Comparison of ENCODE assay signal across 17 cellular contexts in genomic region chr14:94671870-94672444, GRCh38. TPM values are rescaled to one million over a fixed set of nuclear protein-coding genes. Genes with fewer than 3 reads are reported as not detected.
A peak's percentile ranks its signal among the peaks of the same experiment; 100 is the strongest.
DNase-seq lines count a peak whose midpoint lies in the region; ATAC-seq and TF ChIP-seq lines count a peak whose summit lies in the region.
"Had no signal": no experiment of that assay in that cellular context is flagged by ENCODE, and none has a peak within 500 bp of the region (broad histone marks: within the 10 kb centered on the region; RNA-seq: fewer than 3 reads in every experiment).

No MANE protein-coding gene starts in this region.

- H3K27me3 Mint-ChIP-seq in activated naive CD4-positive, alpha-beta T cell treated with anti-CD3 and anti-CD28 coated beads for 36 hours (ENCODE audit: low read depth), result peaks cover 11% of the 10 kb centered on the region

- 44 to 57% methylated on average over 7 of the region's 7 CpGs for WGBS in heart right ventricle, 2 donors
- 63% methylated on average over 7 of the region's 7 CpGs for WGBS in liver

- H3K36me3 Mint-ChIP-seq in activated naive CD4-positive, alpha-beta T cell treated with anti-CD3 and anti-CD28 coated beads for 36 hours (ENCODE audit: low read depth), result no peaks in the 10 kb centered on the region
- H3K36me3 Mint-ChIP-seq: naive thymus-derived CD8-positive, alpha-beta T cell had no signal

- no peaks in the 10 kb centered on the region for H3K9me3 Mint-ChIP-seq in activated naive CD4-positive, alpha-beta T cell treated with anti-CD3 and anti-CD28 coated beads for 36 hours
- H3K9me3 Mint-ChIP-seq: activated T-cell treated with anti-CD3 and anti-CD28 coated beads, Interleukin-2, amount 50 U/mL, for 4 hours; naive thymus-derived CD8-positive, alpha-beta T cell; T-helper 1 cell treated with Interleukin-12 subunit alpha and Interleukin-12 subunit beta and Interleukin-4 antibody, amounts not matched to agents 30 μg/mL and 1 μg/mL, for 36 hours had no signal

- TF ChIP-seq RAD21 in liver (IDR thresholded peaks at IDR 0.05), result peak in 1 of 2 donors; percentile 13

- H3K4me1 ChIP-seq in heart right ventricle (no peaks in the 10 kb centered on the region), liver (ENCODE audit: control insufficient read depth in 4 of 4, insufficient read depth in 4 of 4, low read length in 3 of 4) (peaks cover 0 to 13% (median 12%) of the 10 kb centered on the region in 4 donors)
- H3K4me1 ChIP-seq: colonic mucosa, left lung had no signal

- ATAC-seq in heart right ventricle (no peak), SK-N-SH treated with all-trans-retinoic acid at 6 μM for 48 hours (no peak), GM19395 (IDR thresholded peaks at IDR 0.05; ENCODE audit: unreplicated experiment) (no peak)
- ATAC-seq: activated CD4-positive, alpha-beta T cell treated with anti-CD3 and anti-CD28 coated beads for 36 hours; activated T-cell treated with anti-CD3 and anti-CD28 coated beads, Interleukin-2, amount 50 U/mL, for 4 hours; left lung; naive thymus-derived CD8-positive, alpha-beta T cell had no signal

- H3K27ac ChIP-seq in heart right ventricle (no peak overlapping the region), liver (ENCODE audit: low read depth in 1 of 2, low read length in 2 of 2) (no peak overlapping the region)
- H3K27ac ChIP-seq: colonic mucosa, HL-60, left lung, thoracic aorta had no signal

- CTCF ChIA-PET in activated naive CD4-positive, alpha-beta T cell treated with anti-CD3 and anti-CD28 coated beads for 36 hours (lab: Charles Lee), result interaction anchor here (0.9 kb wide), 1 partner anchor 17 kb away, joined by 3 read pairs; no protein-coding TSS in a partner anchor

- peak in 3 of 9 donors; percentile 6 to 15 (median 15) for TF ChIP-seq CTCF in heart right ventricle (IDR thresholded peaks at IDR 0.05)
- TF ChIP-seq CTCF in astrocyte of the spinal cord (IDR thresholded peaks at IDR 0.05; ENCODE audit: low read depth, low read length), result peak; percentile 61
- peak; percentile 17 for TF ChIP-seq CTCF in liver (IDR thresholded peaks at IDR 0.05; ENCODE audit: low read depth, low read length, missing input control)

- in situ Hi-C loops in astrocyte of the spinal cord (cut with HindIII; ENCODE audit: low sequenced_read_pairs), result no loop called here

- no peaks in the 10 kb centered on the region for H3K4me1 Mint-ChIP-seq in activated naive CD4-positive, alpha-beta T cell treated with anti-CD3 and anti-CD28 coated beads for 36 hours (ENCODE audit: low read depth)
- H3K4me1 Mint-ChIP-seq: activated CD4-positive, alpha-beta T cell treated with anti-CD3 and anti-CD28 coated beads for 36 hours; naive thymus-derived CD8-positive, alpha-beta T cell had no signal

- H3K9ac ChIP-seq in liver (ENCODE audit: low read depth in 1 of 2, low read length in 2 of 2), result no peak overlapping the region

- H3K4me3 Mint-ChIP-seq in activated naive CD4-positive, alpha-beta T cell treated with anti-CD3 and anti-CD28 coated beads for 36 hours, result no peak overlapping the region
- H3K4me3 Mint-ChIP-seq: activated CD4-positive, alpha-beta T cell treated with anti-CD3 and anti-CD28 coated beads for 36 hours; activated T-cell treated with anti-CD3 and anti-CD28 coated beads, Interleukin-2, amount 50 U/mL, for 4 hours; naive thymus-derived CD8-positive, alpha-beta T cell; T-helper 1 cell treated with Interleukin-12 subunit alpha and Interleukin-12 subunit beta and Interleukin-4 antibody, amounts not matched to agents 30 μg/mL and 1 μg/mL, for 36 hours had no signal

- H3K27ac Mint-ChIP-seq in activated naive CD4-positive, alpha-beta T cell treated with anti-CD3 and anti-CD28 coated beads for 36 hours, result no peak overlapping the region
- H3K27ac Mint-ChIP-seq: activated CD4-positive, alpha-beta T cell treated with anti-CD3 and anti-CD28 coated beads for 36 hours; naive thymus-derived CD8-positive, alpha-beta T cell; T-helper 1 cell treated with Interleukin-12 subunit alpha and Interleukin-12 subunit beta and Interleukin-4 antibody, amounts not matched to agents 30 μg/mL and 1 μg/mL, for 36 hours had no signal

- DNase-seq in cardiac septum (ENCODE audit: low spot score), result peak; percentile 67
- DNase-seq in heart right ventricle, result no peak
- DNase-seq in astrocyte of the spinal cord (ENCODE audit: low read depth, low spot score), result peak; percentile 36
- DNase-seq in NCI-H128 (lab: John Stamatoyannopoulos, UW; ENCODE audit: unreplicated experiment), result no peak
- DNase-seq in activated naive CD4-positive, alpha-beta T cell treated with anti-CD3 and anti-CD28 coated beads for 36 hours, result no peak
- DNase-seq: activated CD4-positive, alpha-beta T cell treated with anti-CD3 and anti-CD28 coated beads for 36 hours; activated T-cell treated with anti-CD3 and anti-CD28 coated beads, Interleukin-2, amount 50 U/mL, for 4 hours; colonic mucosa; naive thymus-derived CD8-positive, alpha-beta T cell; NCI-H1436 treated with DMSO at 0.1 percent for 48 hours had no signal

- H3K27me3 ChIP-seq in heart right ventricle, result peaks cover 0 to 40% (median 17%) of the 10 kb centered on the region in 7 donors
- no peaks in the 10 kb centered on the region for H3K27me3 ChIP-seq in liver (ENCODE audit: control insufficient read depth in 4 of 4, insufficient read depth in 4 of 4, low read length in 3 of 4)
- H3K27me3 ChIP-seq: colonic mucosa, left lung had no signal

- H3K36me3 ChIP-seq in heart right ventricle, result no peaks in the 10 kb centered on the region
- H3K36me3 ChIP-seq in liver (ENCODE audit: control insufficient read depth in 4 of 4, insufficient read depth in 3 of 4, low read depth in 1 of 4, low read length in 3 of 4), result no peaks in the 10 kb centered on the region
- H3K36me3 ChIP-seq: colonic mucosa, left lung, thoracic aorta had no signal

- H3K9me3 ChIP-seq in heart right ventricle (no peaks in the 10 kb centered on the region), liver (ENCODE audit: control insufficient read depth in 4 of 4, low read length in 3 of 4) (no peaks in the 10 kb centered on the region)
- H3K9me3 ChIP-seq: colonic mucosa, left lung, thoracic aorta had no signal

- intact Hi-C loops in cardiac septum (cut with DNase I) (no loop called here), heart right ventricle (cut with DNase I) (no loop called here)
- intact Hi-C loops in activated naive CD4-positive, alpha-beta T cell treated with anti-CD3 and anti-CD28 coated beads for 36 hours (cut with micrococcal nuclease), result no loop called here

- H3K4me3 ChIP-seq in heart right ventricle (no peak overlapping the region), astrocyte of the spinal cord (ENCODE audit: low read depth, low read length) (no peak overlapping the region), liver (ENCODE audit: low read depth in 1 of 3, low read length in 3 of 3) (no peak overlapping the region)
- H3K4me3 ChIP-seq: colonic mucosa, left lung, thoracic aorta had no signal

TF ChIP-seq in liver, 16 proteins besides CTCF, POLR2A, EP300 and RAD21:
- TF ChIP-seq TAF1 (conservative IDR thresholded peaks at IDR 0.05) (no peak), HNF4A (conservative IDR thresholded peaks at IDR 0.05) (peak in 1 of 2 donors; percentile 67), NR2F2 (IDR thresholded peaks at IDR 0.05) (no peak), FOXA1 (IDR thresholded peaks at IDR 0.05) (no peak), RXRA (IDR thresholded peaks at IDR 0.05) (peak in 1 of 2 donors; percentile 42)
TF ChIP-seq in liver: peak in this region for 2.

TF ChIP-seq in SK-N-SH treated with all-trans-retinoic acid at 6 μM for 48 hours, 23 proteins besides CTCF, POLR2A, EP300 and RAD21 (continues in another document):
- TF ChIP-seq TCF4 (CRISPR knock-in tag; IDR thresholded peaks at IDR 0.05; ENCODE audit: borderline replicate concordance) (no peak), ARNTL (CRISPR knock-in tag; IDR thresholded peaks at IDR 0.05; ENCODE audit: borderline replicate concordance, low read depth) (no peak), TOX (CRISPR knock-in tag; IDR thresholded peaks at IDR 0.05; ENCODE audit: borderline replicate concordance) (no peak), CREB5 (CRISPR knock-in tag; IDR thresholded peaks at IDR 0.05; ENCODE audit: low read depth) (no peak), GLIS3 (CRISPR knock-in tag; IDR thresholded peaks at IDR 0.05) (no peak), CSDC2 (CRISPR knock-in tag; IDR thresholded peaks at IDR 0.05) (no peak), OSR1 (CRISPR knock-in tag; IDR thresholded peaks at IDR 0.05) (no peak), SNAI2 (CRISPR knock-in tag; IDR thresholded peaks at IDR 0.05) (no peak), PPARA (CRISPR knock-in tag; IDR thresholded peaks at IDR 0.05; ENCODE audit: borderline replicate concordance) (no peak), ZNF565 (CRISPR knock-in tag; conservative IDR thresholded peaks at IDR 0.05; ENCODE audit: low read depth) (no peak), RARB (CRISPR knock-in tag; IDR thresholded peaks at IDR 0.05) (no peak)
- TF ChIP-seq, protein P1, sequence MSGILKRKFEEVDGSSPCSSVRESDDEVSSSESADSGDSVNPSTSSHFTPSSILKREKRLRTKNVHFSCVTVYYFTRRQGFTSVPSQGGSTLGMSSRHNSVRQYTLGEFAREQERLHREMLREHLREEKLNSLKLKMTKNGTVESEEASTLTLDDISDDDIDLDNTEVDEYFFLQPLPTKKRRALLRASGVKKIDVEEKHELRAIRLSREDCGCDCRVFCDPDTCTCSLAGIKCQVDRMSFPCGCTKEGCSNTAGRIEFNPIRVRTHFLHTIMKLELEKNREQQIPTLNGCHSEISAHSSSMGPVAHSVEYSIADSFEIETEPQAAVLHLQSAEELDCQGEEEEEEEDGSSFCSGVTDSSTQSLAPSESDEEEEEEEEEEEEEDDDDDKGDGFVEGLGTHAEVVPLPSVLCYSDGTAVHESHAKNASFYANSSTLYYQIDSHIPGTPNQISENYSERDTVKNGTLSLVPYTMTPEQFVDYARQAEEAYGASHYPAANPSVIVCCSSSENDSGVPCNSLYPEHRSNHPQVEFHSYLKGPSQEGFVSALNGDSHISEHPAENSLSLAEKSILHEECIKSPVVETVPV (CRISPR knock-in tag; IDR thresholded peaks at IDR 0.05), result no peak

RNA-seq across cellular contexts. Expression of gene SERPINA3, which starts 59.8 kb away (rescaled TPM):
- total RNA-seq in cardiac septum (24.5 TPM), heart right ventricle (100 to 1,000 TPM in 1 of 10 donors, 10 to 100 TPM in 3, 1 to 10 TPM in 6; 1.0 to 163 (median 6.3) TPM), liver (over 10,000 TPM in 1 of 2 donors, 1,000 to 10,000 TPM in 1; 2,087 to 17,984 TPM)
- polyA plus RNA-seq in heart right ventricle (100 to 1,000 TPM in 1 of 2 donors, 10 to 100 TPM in 1; 28.2 to 408 TPM), liver (over 10,000 TPM; 11,518 to 14,500 TPM)
- not detected for total RNA-seq in activated naive CD4-positive, alpha-beta T cell treated with anti-CD3 and anti-CD28 coated beads for 36 hours
- total RNA-seq: activated CD4-positive, alpha-beta T cell treated with anti-CD3 and anti-CD28 coated beads for 36 hours; naive thymus-derived CD8-positive, alpha-beta T cell had no signal
- polyA plus RNA-seq: naive thymus-derived CD8-positive, alpha-beta T cell had no signal

Comparison
In these comparisons a context has a peak if more than half of its experiments do, and no peak if none do; other contexts are left out.
1. DNase-seq: peak in cardiac septum (single experiment) and astrocyte of the spinal cord (single experiment); none in heart right ventricle (0 of 2), NCI-H128 (single experiment) and activated naive CD4-positive, alpha-beta T cell treated with anti-CD3 and anti-CD28 coated beads for 36 hours (single experiment).
2. RNA of gene SERPINA3, which starts 59.8 kb away (total RNA-seq): 2,087 to 17,984 TPM in liver; 24.5 TPM in cardiac septum (single experiment), 1.0 to 163 TPM in heart right ventricle and not detected in activated naive CD4-positive, alpha-beta T cell treated with anti-CD3 and anti-CD28 coated beads for 36 hours; every median in the first group is over 10 times any median in the second.